Comparison of ENCODE assay signal across 35 cellular contexts in genomic region chr2:102091908-102092307, GRCh38.
"Had no signal": no experiment of that assay in that cellular context is flagged by ENCODE, and none has a peak within 500 bp of the region (broad histone marks: within the 10 kb centered on the region; RNA-seq: fewer than 3 reads in every experiment).

No MANE protein-coding gene starts in this region.

- H3K36me3 ChIP-seq: brain microvascular endothelial cell, esophagus muscularis mucosa, gastrocnemius medialis, heart left ventricle had no signal

- H3K27ac ChIP-seq: brain microvascular endothelial cell, coronary artery, dorsolateral prefrontal cortex, esophagus muscularis mucosa, foreskin keratinocyte, gastrocnemius medialis, heart left ventricle had no signal

- H3K4me3 Mint-ChIP-seq: activated CD4-positive, alpha-beta memory T cell treated with anti-CD3 and anti-CD28 coated beads, Interleukin-2, amount 10 ng/mL, durations not matched to agents 7 days and 5 days; activated CD4-positive, alpha-beta T cell treated with anti-CD3 and anti-CD28 coated beads, Interleukin-2, amount 10 ng/mL, durations not matched to agents 7 days and 5 days; activated naive CD8-positive, alpha-beta T cell; activated T-cell treated with anti-CD3 and anti-CD28 coated beads, Interleukin-2, amount 50 U/mL, for 24 hours; activated T-cell treated with anti-CD3 and anti-CD28 coated beads, Interleukin-2, amount 50 U/mL, for 72 hours; central memory CD8-positive, alpha-beta T cell; dendritic cell treated with granulocyte-macrophage colony-stimulating factor and Interleukin-4, amounts not matched to agents 40 ng/mL and 50 ng/mL, for 4 days; endodermal cell; T-helper 17 cell; T-helper 2 cell treated with Interferon-gamma antibody and Interleukin-4, amounts not matched to agents 5 μg/mL and 100 μg/mL, for 36 hours; WTC11 had no signal

- H3K27me3 Mint-ChIP-seq: activated CD4-positive, alpha-beta T cell treated with anti-CD3 and anti-CD28 coated beads, Interleukin-2, amount 10 ng/mL, durations not matched to agents 7 days and 5 days; activated naive CD8-positive, alpha-beta T cell; activated T-cell treated with anti-CD3 and anti-CD28 coated beads, Interleukin-2, amount 50 U/mL, for 24 hours; T-helper 17 cell had no signal

- H3K4me3 ChIP-seq: coronary artery, dorsolateral prefrontal cortex, esophagus muscularis mucosa, gastrocnemius medialis, heart left ventricle had no signal

- ATAC-seq: activated T-cell treated with anti-CD3 and anti-CD28 coated beads, Interleukin-2, amount 50 U/mL, for 72 hours; foreskin keratinocyte; gastrocnemius medialis; heart left ventricle; T-helper 17 cell; WTC11 had no signal

- H3K4me1 Mint-ChIP-seq: activated CD4-positive, alpha-beta memory T cell treated with anti-CD3 and anti-CD28 coated beads, Interleukin-2, amount 10 ng/mL, durations not matched to agents 7 days and 5 days; activated CD4-positive, alpha-beta T cell treated with anti-CD3 and anti-CD28 coated beads, Interleukin-2, amount 10 ng/mL, durations not matched to agents 7 days and 5 days; central memory CD8-positive, alpha-beta T cell; endodermal cell; T-helper 17 cell had no signal

- H3K9me3 ChIP-seq: esophagus muscularis mucosa, gastrocnemius medialis had no signal

- FAIRE-seq: astrocyte, bronchial epithelial cell had no signal

- H3K27ac Mint-ChIP-seq: activated CD4-positive, alpha-beta memory T cell treated with anti-CD3 and anti-CD28 coated beads, Interleukin-2, amount 10 ng/mL, durations not matched to agents 7 days and 5 days; activated CD4-positive, alpha-beta T cell treated with anti-CD3 and anti-CD28 coated beads, Interleukin-2, amount 10 ng/mL, durations not matched to agents 7 days and 5 days; activated naive CD8-positive, alpha-beta T cell; activated T-cell treated with anti-CD3 and anti-CD28 coated beads, Interleukin-2, amount 50 U/mL, for 24 hours; dendritic cell treated with granulocyte-macrophage colony-stimulating factor and Interleukin-4, amounts not matched to agents 40 ng/mL and 50 ng/mL, for 4 days; endodermal cell; T-helper 17 cell; T-helper 2 cell treated with Interferon-gamma antibody and Interleukin-4, amounts not matched to agents 5 μg/mL and 100 μg/mL, for 36 hours; WTC11 had no signal

- H3K36me3 Mint-ChIP-seq: WTC11 had no signal

- H3K4me1 ChIP-seq: esophagus muscularis mucosa, heart left ventricle had no signal

- DNase-seq: activated CD4-positive, alpha-beta memory T cell treated with anti-CD3 and anti-CD28 coated beads, Interleukin-2, amount 10 ng/mL, durations not matched to agents 7 days and 5 days; activated CD4-positive, alpha-beta T cell treated with anti-CD3 and anti-CD28 coated beads for 1 hour; activated CD4-positive, alpha-beta T cell treated with anti-CD3 and anti-CD28 coated beads for 4 hours; activated CD4-positive, alpha-beta T cell treated with anti-CD3 and anti-CD28 coated beads, Interleukin-2, amount 10 ng/mL, durations not matched to agents 7 days and 5 days; activated CD4-positive, alpha-beta T cell treated with anti-CD3 and anti-CD28 coated beads, Interleukin-2, amount 50 U/mL, for 4 hours; activated CD8-positive, alpha-beta memory T cell treated with anti-CD3 and anti-CD28 coated beads, Interleukin-2, amount 50 U/mL, for 48 hours; activated gamma-delta T cell treated with Interleukin-2 at 50 U/mL for 16 hours; activated naive CD4-positive, alpha-beta T cell treated with anti-CD3 and anti-CD28 coated beads, Interleukin-2, amount 50 U/mL, for 16 hours; activated naive CD4-positive, alpha-beta T cell treated with Interleukin-2 at 50 U/mL for 16 hours; activated T-cell treated with anti-CD3 and anti-CD28 coated beads for 4 hours; activated T-cell treated with anti-CD3 and anti-CD28 coated beads, Interleukin-2, amount 50 U/mL, for 24 hours; activated T-cell treated with anti-CD3 and anti-CD28 coated beads, Interleukin-2, amount 50 U/mL, for 72 hours; amniotic stem cell; anterior cingulate cortex; brain microvascular endothelial cell; dorsolateral prefrontal cortex; effector memory CD4-positive, alpha-beta T cell; endodermal cell; erythroblast; foreskin keratinocyte; gastrocnemius medialis; glutamatergic neuron; heart left ventricle; T-helper 1 cell; T-helper 17 cell; T1000 had no signal

- H3K27me3 ChIP-seq: brain microvascular endothelial cell, dorsolateral prefrontal cortex, esophagus muscularis mucosa, foreskin keratinocyte, gastrocnemius medialis, heart left ventricle had no signal
